In the genomic region with DNA sequence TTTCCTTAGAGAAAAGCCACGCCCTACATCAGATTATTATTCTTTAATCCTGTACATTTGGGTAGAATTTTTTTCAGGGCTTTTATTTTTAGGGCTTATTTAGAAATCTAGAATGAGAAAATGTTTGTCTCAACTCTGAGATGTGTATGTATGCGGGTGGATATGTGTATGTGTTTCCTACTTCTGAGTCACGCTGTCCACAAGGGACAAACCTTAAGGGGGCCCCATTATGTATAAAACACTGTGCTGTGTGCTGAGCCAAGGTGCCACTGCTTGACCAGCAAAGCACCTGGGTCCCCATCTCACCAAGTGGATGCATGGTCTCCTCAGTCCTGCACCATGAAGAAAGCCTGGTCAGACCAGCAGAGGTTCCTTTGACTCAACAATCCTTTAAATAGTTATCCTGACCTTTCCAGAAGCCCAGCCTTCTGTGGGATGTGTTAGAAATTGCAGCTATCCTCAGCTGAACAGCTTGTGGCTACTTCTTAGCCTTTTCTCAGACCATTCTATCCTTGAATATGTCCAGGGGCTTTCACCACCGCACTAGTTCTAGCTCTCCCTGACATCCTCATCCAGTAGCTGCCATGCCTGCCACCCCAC, we compare ENCODE assay signal across 18 cellular contexts. TPM values are rescaled to one million over a fixed set of nuclear protein-coding genes. Genes with fewer than 3 reads are reported as not detected.
DNase-seq lines count a peak whose midpoint lies in the region; ATAC-seq and TF ChIP-seq lines count a peak whose summit lies in the region.
"Had no signal": no experiment of that assay in that cellular context is flagged by ENCODE, and none has a peak within 500 bp of the region (broad histone marks: within the 10 kb centered on the region; RNA-seq: fewer than 3 reads in every experiment).

No MANE protein-coding gene starts in this region.

- TF ChIP-seq POLR2A in Peyer's patch (IDR thresholded peaks at IDR 0.05): no peak

- no peaks in the 10 kb centered on the region for H3K27me3 ChIP-seq in left lung
- no peaks in the 10 kb centered on the region for H3K27me3 ChIP-seq in thoracic aorta (replicated peaks; ENCODE audit: insufficient read depth)
- H3K27me3 ChIP-seq in Peyer's patch: no peaks in the 10 kb centered on the region
- H3K27me3 ChIP-seq: SJSA1, vagina had no signal

- H3K4me1 Mint-ChIP-seq in activated CD4-positive, alpha-beta T cell treated with anti-CD3 and anti-CD28 coated beads, Interleukin-2, amount 10 ng/mL, durations not matched to agents 24 days and 14 days: peaks cover 19% of the 10 kb centered on the region

- DNase-seq in activated CD4-positive, alpha-beta T cell treated with anti-CD3 and anti-CD28 coated beads, Interleukin-2, amount 10 ng/mL, durations not matched to agents 24 days and 14 days: peak; percentile 47
- DNase-seq in activated CD4-positive, alpha-beta T cell treated with anti-CD3 and anti-CD28 coated beads, Interleukin-2, amount 50 U/mL, for 48 hours: no peak
- peak; percentile 13 for DNase-seq in astrocyte of the hippocampus (ENCODE audit: low read depth, low spot score)
- DNase-seq in left lung: no peak
- no peak for DNase-seq in thoracic aorta (ENCODE audit: low spot score)
- no peak for DNase-seq in Peyer's patch
- no peak for DNase-seq in activated naive CD4-positive, alpha-beta T cell treated with Interleukin-2 at 50 U/mL for 16 hours
- no peak for DNase-seq in DMS79 (lab: John Stamatoyannopoulos, UW)
- DNase-seq: activated CD4-positive, alpha-beta T cell treated with anti-CD3 and anti-CD28 coated beads, Interleukin-2, amount 50 U/mL, for 4 hours; anterior cingulate cortex; kidney; NCI-H187 had no signal

- no peaks in the 10 kb centered on the region for H3K4me1 ChIP-seq in left lung
- H3K4me1 ChIP-seq in thoracic aorta (ENCODE audit: control insufficient read depth in 1 of 2, low read depth in 2 of 2): peaks cover 42 to 63% of the 10 kb centered on the region in 2 donors
- H3K4me1 ChIP-seq in Peyer's patch: peaks cover 0 to 7% (median 0%) of the 10 kb centered on the region in 4 donors

- H3K9me3 ChIP-seq in left lung (no peaks in the 10 kb centered on the region), thoracic aorta (no peaks in the 10 kb centered on the region), Peyer's patch (no peaks in the 10 kb centered on the region)
- H3K9me3 ChIP-seq: SJSA1, vagina had no signal

- intact Hi-C loops in activated CD4-positive, alpha-beta T cell treated with anti-CD3 and anti-CD28 coated beads, Interleukin-2, amount 10 ng/mL, durations not matched to agents 24 days and 14 days (cut with micrococcal nuclease): no loop called here
- intact Hi-C loops in left lung (cut with DNase I): no loop called here

- H3K36me3 ChIP-seq in left lung: no peaks in the 10 kb centered on the region
- H3K36me3 ChIP-seq in thoracic aorta: no peaks in the 10 kb centered on the region
- no peaks in the 10 kb centered on the region for H3K36me3 ChIP-seq in Peyer's patch
- H3K36me3 ChIP-seq: SJSA1, vagina had no signal

- TF ChIP-seq CTCF in left lung (IDR thresholded peaks at IDR 0.05): no peak
- TF ChIP-seq CTCF in thoracic aorta (IDR thresholded peaks at IDR 0.05): no peak
- TF ChIP-seq CTCF in Peyer's patch (IDR thresholded peaks at IDR 0.05): no peak

- H3K36me3 Mint-ChIP-seq in activated CD4-positive, alpha-beta T cell treated with anti-CD3 and anti-CD28 coated beads, Interleukin-2, amount 10 ng/mL, durations not matched to agents 24 days and 14 days (ENCODE audit: low read depth): no peaks in the 10 kb centered on the region
- H3K36me3 Mint-ChIP-seq: CD14-positive monocyte, mesothelial cell of epicardium had no signal

- H3K27ac ChIP-seq in left lung (peak overlapping the region in 1 of 2 donors; percentile 16), thoracic aorta (peak overlapping the region; percentile 85 to 97), Peyer's patch (peak overlapping the region in 1 of 4 donors; percentile 18)
- H3K27ac ChIP-seq: SJSA1, vagina had no signal

- H3K4me3 Mint-ChIP-seq in activated CD4-positive, alpha-beta T cell treated with anti-CD3 and anti-CD28 coated beads, Interleukin-2, amount 10 ng/mL, durations not matched to agents 24 days and 14 days: no peak overlapping the region
- H3K4me3 Mint-ChIP-seq: CD14-positive monocyte, mesothelial cell of epicardium had no signal

- H3K4me3 ChIP-seq in left lung: no peak overlapping the region
- H3K4me3 ChIP-seq in thoracic aorta: peak overlapping the region; percentile 28
- no peak overlapping the region for H3K4me3 ChIP-seq in Peyer's patch
- H3K4me3 ChIP-seq: SJSA1, skin epidermis, vagina had no signal

- peak; percentile 37 for ATAC-seq in left lung
- peak; percentile 10 for ATAC-seq in thoracic aorta (ENCODE audit: insufficient number of reproducible peaks, low FRiP score, low read depth)
- ATAC-seq: HepG2 had no signal

- H3K9me3 Mint-ChIP-seq in activated CD4-positive, alpha-beta T cell treated with anti-CD3 and anti-CD28 coated beads, Interleukin-2, amount 10 ng/mL, durations not matched to agents 24 days and 14 days: peaks cover 3% of the 10 kb centered on the region
- H3K9me3 Mint-ChIP-seq: CD14-positive monocyte, mesothelial cell of epicardium had no signal

- peaks cover 2% of the 10 kb centered on the region for H3K27me3 Mint-ChIP-seq in activated CD4-positive, alpha-beta T cell treated with anti-CD3 and anti-CD28 coated beads, Interleukin-2, amount 10 ng/mL, durations not matched to agents 24 days and 14 days

- no peak overlapping the region for H3K27ac Mint-ChIP-seq in activated CD4-positive, alpha-beta T cell treated with anti-CD3 and anti-CD28 coated beads, Interleukin-2, amount 10 ng/mL, durations not matched to agents 24 days and 14 days
- H3K27ac Mint-ChIP-seq: CD14-positive monocyte, mesothelial cell of epicardium had no signal

RNA-seq across cellular contexts. Expression of gene STK38L, which starts 57.7 kb away (rescaled TPM):
- 22.8 and 23.0 TPM in 2 replicates for total RNA-seq in activated CD4-positive, alpha-beta T cell treated with anti-CD3 and anti-CD28 coated beads, Interleukin-2, amount 10 ng/mL, durations not matched to agents 24 days and 14 days
- total RNA-seq in left lung: 10 to 100 TPM; 28.2 to 34.8 TPM
- total RNA-seq in thoracic aorta: 100 to 1,000 TPM; 216 to 227 TPM
- 10 to 100 TPM; 19.6 to 33.0 (median 22.1) TPM for total RNA-seq in Peyer's patch

Comparison
In these comparisons a context has a peak if more than half of its experiments do, and no peak if none do; other contexts are left out.
1. DNase-seq: peak in activated CD4-positive, alpha-beta T cell treated with anti-CD3 and anti-CD28 coated beads, Interleukin-2, amount 10 ng/mL, durations not matched to agents 24 days and 14 days (single experiment) and astrocyte of the hippocampus (single experiment); none in activated CD4-positive, alpha-beta T cell treated with anti-CD3 and anti-CD28 coated beads, Interleukin-2, amount 50 U/mL, for 48 hours (0 of 2), left lung (0 of 2), thoracic aorta (single experiment), Peyer's patch (0 of 3), activated naive CD4-positive, alpha-beta T cell treated with Interleukin-2 at 50 U/mL for 16 hours (single experiment) and DMS79 (single experiment).